ENCODE assay signal across 16 cellular contexts in the genomic region with DNA sequence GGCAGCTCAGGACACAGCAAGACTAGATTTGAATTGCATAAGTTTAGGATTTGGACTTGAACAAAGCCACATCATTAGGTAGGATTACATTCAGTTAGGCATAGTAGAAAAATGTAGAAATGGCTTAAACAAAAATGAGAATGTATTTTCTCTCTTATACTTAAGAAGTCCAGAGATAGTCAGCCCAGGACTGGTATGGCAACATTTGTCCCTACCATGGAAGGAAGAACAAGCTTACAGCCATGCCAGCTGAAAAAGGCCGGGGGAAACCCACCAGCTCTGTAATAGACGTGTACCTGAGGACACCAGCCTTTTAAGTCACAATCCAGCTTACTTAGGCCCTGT. TPM values are rescaled to one million over a fixed set of nuclear protein-coding genes. Genes with fewer than 3 reads are reported as not detected.
DNase-seq lines count a peak whose midpoint lies in the region; ATAC-seq and TF ChIP-seq lines count a peak whose summit lies in the region.
"Had no signal": no experiment of that assay in that cellular context is flagged by ENCODE, and none has a peak within 500 bp of the region (broad histone marks: within the 10 kb centered on the region; RNA-seq: fewer than 3 reads in every experiment).

No MANE protein-coding gene starts in this region.

- intact Hi-C loops in heart left ventricle (cut with DNase I) = loop anchor here in 5 of 10 donors (2.0 to 10.0 kb wide), 4 partner anchors 34 to 210 kb away; a partner anchor contains a TSS
- intact Hi-C loops in left cardiac atrium (cut with DNase I) = no loop called here
- intact Hi-C loops in colonic mucosa (cut with DNase I) = loop anchor here (10.0 kb wide), 1 partner anchor 130 kb away; a partner anchor contains a TSS

- H3K9me3 ChIP-seq in heart left ventricle (no peaks in the 10 kb centered on the region), colonic mucosa (no peaks in the 10 kb centered on the region), muscle layer of duodenum (ENCODE audit: control insufficient read depth in 1 of 2, low read length in 2 of 2) (no peaks in the 10 kb centered on the region)

- H3K27me3 Mint-ChIP-seq in type B pancreatic cell = no peaks in the 10 kb centered on the region

- H3K9ac ChIP-seq in colonic mucosa (ENCODE audit: low read depth in 2 of 2, low read length in 2 of 2) = peak overlapping the region in 1 of 2 donors; percentile 74

- H3K4me1 ChIP-seq in heart left ventricle = peaks cover 0 to 46% (median 32%) of the 10 kb centered on the region in 12 donors
- no peaks in the 10 kb centered on the region for H3K4me1 ChIP-seq in colonic mucosa
- peaks cover 12 to 15% of the 10 kb centered on the region in 2 donors for H3K4me1 ChIP-seq in muscle layer of duodenum (ENCODE audit: control insufficient read depth in 1 of 2, insufficient read depth in 2 of 2, low read length in 2 of 2)

- peaks cover 26% of the 10 kb centered on the region for H3K4me1 Mint-ChIP-seq in type B pancreatic cell (ENCODE audit: unreplicated experiment)

- H3K27ac Mint-ChIP-seq in type B pancreatic cell = peak overlapping the region; percentile 86
- H3K27ac Mint-ChIP-seq: activated naive CD8-positive, alpha-beta T cell treated with anti-CD3 and anti-CD28 coated beads, Interleukin-2, amount 10 ng/mL, durations not matched to agents 7 days and 5 days; immature natural killer cell had no signal

- H3K36me3 ChIP-seq in heart left ventricle (no peaks in the 10 kb centered on the region), colonic mucosa (no peaks in the 10 kb centered on the region), muscle layer of duodenum (ENCODE audit: control insufficient read depth in 1 of 2, insufficient read depth in 2 of 2, low read length in 2 of 2) (no peaks in the 10 kb centered on the region)

- H3K9me3 Mint-ChIP-seq in type B pancreatic cell = peaks cover 2% of the 10 kb centered on the region
- H3K9me3 Mint-ChIP-seq: activated naive CD8-positive, alpha-beta T cell treated with anti-CD3 and anti-CD28 coated beads, Interleukin-2, amount 10 ng/mL, durations not matched to agents 7 days and 5 days; immature natural killer cell; naive B cell had no signal

- no peak for TF ChIP-seq POLR2A in heart left ventricle (IDR thresholded peaks at IDR 0.05)

- peak overlapping the region in 1 of 12 donors; percentile 12 for H3K4me3 ChIP-seq in heart left ventricle
- no peak overlapping the region for H3K4me3 ChIP-seq in colonic mucosa
- H3K4me3 ChIP-seq in muscle layer of duodenum (ENCODE audit: low read depth in 1 of 2, low read length in 2 of 2) = no peak overlapping the region

- whole genome bisulfite sequencing in heart left ventricle, 4 donors = 67 to 84% (median 70%) methylated on average over 2 of the region's 2 CpGs

- TF ChIP-seq CTCF in heart left ventricle (IDR thresholded peaks at IDR 0.05) (no peak), colonic mucosa (IDR thresholded peaks at IDR 0.05) (no peak), type B pancreatic cell (conservative IDR thresholded peaks at IDR 0.05) (no peak)

- H3K4me3 Mint-ChIP-seq in type B pancreatic cell = peak overlapping the region; percentile 54
- H3K4me3 Mint-ChIP-seq: activated naive CD8-positive, alpha-beta T cell treated with anti-CD3 and anti-CD28 coated beads, Interleukin-2, amount 10 ng/mL, durations not matched to agents 7 days and 5 days; immature natural killer cell; naive B cell had no signal

- H3K27me3 ChIP-seq in heart left ventricle (no peaks in the 10 kb centered on the region), colonic mucosa (no peaks in the 10 kb centered on the region), muscle layer of duodenum (ENCODE audit: low read depth, low read length) (no peaks in the 10 kb centered on the region)

- DNase-seq in heart left ventricle (no peak), left cardiac atrium (no peak), colonic mucosa (no peak), type B pancreatic cell (ENCODE audit: extremely low spot score, unreplicated experiment) (no peak), NCI-H2227 treated with DMSO at 0.1 percent for 48 hours (lab: John Stamatoyannopoulos, UW) (no peak)
- no peak for DNase-seq in stimulated activated CD4-positive, alpha-beta T cell treated with anti-CD3 and anti-CD28 coated beads, Interleukin-1b, Interleukin-23, amount 100 ng/mL, for 48 hours
- DNase-seq: activated CD4-positive, CD25-positive, alpha-beta regulatory T cell treated with anti-CD3 and anti-CD28 coated beads, Interleukin-2, amount 50 U/mL, for 72 hours; activated naive CD8-positive, alpha-beta T cell treated with anti-CD3 and anti-CD28 coated beads, Interleukin-2, amount 10 ng/mL, durations not matched to agents 7 days and 5 days; immature natural killer cell; naive B cell; NCI-H1694 had no signal

- H3K27ac ChIP-seq in heart left ventricle = peak overlapping the region; percentile 37 to 84 (median 68)
- H3K27ac ChIP-seq in colonic mucosa = peak overlapping the region; percentile 84
- H3K27ac ChIP-seq in muscle layer of duodenum (ENCODE audit: low read length) = peak overlapping the region; percentile 67

- no peaks in the 10 kb centered on the region for H3K36me3 Mint-ChIP-seq in type B pancreatic cell
- H3K36me3 Mint-ChIP-seq: activated naive CD8-positive, alpha-beta T cell treated with anti-CD3 and anti-CD28 coated beads, Interleukin-2, amount 10 ng/mL, durations not matched to agents 7 days and 5 days; immature natural killer cell; naive B cell had no signal

- no peak for ATAC-seq in heart left ventricle
- ATAC-seq in left cardiac atrium = no peak
- ATAC-seq in HG03025 (IDR thresholded peaks at IDR 0.05; ENCODE audit: low FRiP score, unreplicated experiment) = no peak
- ATAC-seq: SK-N-SH treated with all-trans-retinoic acid at 6 μM for 48 hours had no signal

RNA-seq across cellular contexts. Expression of a gene that starts 11.2 kb away (rescaled TPM):
- total RNA-seq in heart left ventricle (not detected), left cardiac atrium (not detected), colonic mucosa (100 to 1,000 TPM in 1 of 2 donors, 10 to 100 TPM in 1; 14.4 to 107 TPM), type B pancreatic cell (ENCODE audit: low replicate concordance) (0.24 TPM in 1 of 2 replicates, not detected in the other)
- not detected for polyA plus RNA-seq in heart left ventricle
- total RNA-seq: activated naive CD8-positive, alpha-beta T cell treated with anti-CD3 and anti-CD28 coated beads, Interleukin-2, amount 10 ng/mL, durations not matched to agents 7 days and 5 days; skeletal muscle tissue; ureter had no signal
- polyA plus RNA-seq: immature natural killer cell had no signal

RNA-seq across cellular contexts. Expression of a gene that starts 33.7 kb away (rescaled TPM):
- 10 to 100 TPM; 18.9 to 54.2 (median 31.8) TPM for total RNA-seq in heart left ventricle
- polyA plus RNA-seq in heart left ventricle = 10 to 100 TPM in 1 of 2 donors, 1 to 10 TPM in 1; 3.6 to 36.7 TPM
- 10 to 100 TPM; 25.2 to 37.8 TPM for total RNA-seq in left cardiac atrium
- 10 to 100 TPM; 56.5 to 89.5 TPM for total RNA-seq in colonic mucosa
- total RNA-seq in type B pancreatic cell (ENCODE audit: low replicate concordance) = 56.2 and 71.2 TPM in 2 replicates

RNA-seq across cellular contexts. Expression of a gene that starts 53.3 kb away (rescaled TPM):
- 10 to 100 TPM; 11.1 to 26.2 (median 15.4) TPM for total RNA-seq in heart left ventricle
- 10 to 100 TPM in 1 of 2 donors, 1 to 10 TPM in 1; 5.3 to 22.1 TPM for polyA plus RNA-seq in heart left ventricle
- total RNA-seq in left cardiac atrium = 10 to 100 TPM; 16.9 to 19.8 TPM
- total RNA-seq in colonic mucosa = 10 to 100 TPM; 21.8 to 33.7 TPM
- total RNA-seq in type B pancreatic cell (ENCODE audit: low replicate concordance) = 28.3 and 58.2 TPM in 2 replicates

Comparison
In these comparisons a context has a peak if more than half of its experiments do, and no peak if none do; other contexts are left out.
1. RNA of a gene that starts 11.2 kb away (total RNA-seq): 14.4 to 107 TPM in colonic mucosa; not detected in heart left ventricle, not detected in left cardiac atrium and 0.24 TPM in type B pancreatic cell; every median in the first group is over 10 times any median in the second.
2. Peak in every context shown above with its lines, with median percentiles within 50 percentile points of each other: H3K27ac ChIP-seq.